Comparison of ENCODE assay signal across 26 cellular contexts in the genomic region with DNA sequence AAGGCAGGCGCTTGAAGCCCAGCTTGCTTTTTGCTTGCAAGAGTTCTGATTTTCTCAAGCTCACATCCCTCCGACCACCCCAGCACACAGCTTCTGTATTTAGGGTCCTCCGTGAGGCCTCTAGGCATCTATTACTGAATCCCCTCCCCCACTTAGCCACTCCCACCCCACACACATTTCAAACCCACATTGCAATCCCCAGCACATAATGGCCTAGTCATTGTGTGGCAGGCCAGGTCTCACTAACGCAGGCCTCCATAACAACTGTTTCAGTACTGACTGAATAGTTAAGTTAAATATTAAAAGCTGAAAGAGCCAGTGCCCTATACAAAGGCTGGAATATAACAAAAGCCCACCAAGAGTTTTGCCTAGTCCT.
"Had no signal": no experiment of that assay in that cellular context is flagged by ENCODE, and none has a peak within 500 bp of the region (broad histone marks: within the 10 kb centered on the region; RNA-seq: fewer than 3 reads in every experiment).

No MANE protein-coding gene starts in this region.

- H3K27me3 ChIP-seq: adrenal gland, ascending aorta, brain microvascular endothelial cell, sigmoid colon, transverse colon, vagina had no signal

- H3K4me3 Mint-ChIP-seq: activated CD4-positive, alpha-beta T cell treated with anti-CD3 and anti-CD28 coated beads, Interleukin-2, amount 10 ng/mL, durations not matched to agents 24 days and 14 days; activated naive CD8-positive, alpha-beta T cell; activated T-helper 17 cell treated with anti-CD3 and anti-CD28 coated beads, Interleukin-2, amount 50 U/mL, for 72 hours; immature natural killer cell; natural killer cell treated with Interleukin-12 subunit alpha and Interleukin-12 subunit beta and Interleukin-15 and Interleukin-18, amount 100 ng/mL, for 72 hours; stimulated activated memory B cell treated with anti-CD40 and anti-IgM and Interleukin-4, amounts not matched to agents 10 μg/mL and 1 μg/mL and 100 μg/mL, for 72 hours; T-helper 1 cell treated with Interleukin-12 subunit alpha and Interleukin-12 subunit beta and Interleukin-4 antibody, amounts not matched to agents 30 μg/mL and 1 μg/mL, for 36 hours had no signal

- H3K27me3 Mint-ChIP-seq: activated CD4-positive, alpha-beta T cell treated with anti-CD3 and anti-CD28 coated beads, Interleukin-2, amount 10 ng/mL, durations not matched to agents 24 days and 14 days; activated naive CD8-positive, alpha-beta T cell; activated T-helper 17 cell treated with anti-CD3 and anti-CD28 coated beads, Interleukin-2, amount 50 U/mL, for 72 hours; natural killer cell treated with Interleukin-12 subunit alpha and Interleukin-12 subunit beta and Interleukin-15 and Interleukin-18, amount 100 ng/mL, for 72 hours; stimulated activated memory B cell treated with anti-CD40 and anti-IgM and Interleukin-4, amounts not matched to agents 10 μg/mL and 1 μg/mL and 100 μg/mL, for 72 hours had no signal

- FAIRE-seq: colon had no signal

- H3K27ac Mint-ChIP-seq: activated CD4-positive, alpha-beta T cell treated with anti-CD3 and anti-CD28 coated beads, Interleukin-2, amount 10 ng/mL, durations not matched to agents 24 days and 14 days; activated naive CD8-positive, alpha-beta T cell; activated T-helper 17 cell treated with anti-CD3 and anti-CD28 coated beads, Interleukin-2, amount 50 U/mL, for 72 hours; immature natural killer cell; natural killer cell treated with Interleukin-12 subunit alpha and Interleukin-12 subunit beta and Interleukin-15 and Interleukin-18, amount 100 ng/mL, for 72 hours; stimulated activated memory B cell treated with anti-CD40 and anti-IgM and Interleukin-4, amounts not matched to agents 10 μg/mL and 1 μg/mL and 100 μg/mL, for 72 hours; T-helper 1 cell treated with Interleukin-12 subunit alpha and Interleukin-12 subunit beta and Interleukin-4 antibody, amounts not matched to agents 30 μg/mL and 1 μg/mL, for 36 hours had no signal

- DNase-seq: activated CD4-positive, alpha-beta T cell treated with anti-CD3 and anti-CD28 coated beads, Interleukin-2, amount 10 ng/mL, durations not matched to agents 24 days and 14 days; activated CD4-positive, CD25-positive, alpha-beta regulatory T cell; activated T-cell treated with anti-CD3 and anti-CD28 coated beads, Interleukin-2, amount 50 U/mL, for 1 hour; brain microvascular endothelial cell; central memory CD4-positive, alpha-beta T cell; dorsolateral prefrontal cortex; heart left ventricle; immature natural killer cell; left ventricle myocardium superior; mammary epithelial cell; midbrain; nucleus accumbens; sigmoid colon; stimulated activated CD4-positive, alpha-beta T cell treated with anti-CD3 and anti-CD28 coated beads, Interleukin-15, amount 100 ng/mL, for 24 hours; T1000; transverse colon had no signal

- H3K9me3 ChIP-seq: adrenal gland, ascending aorta, heart left ventricle, sigmoid colon, transverse colon, vagina had no signal

- H3K36me3 Mint-ChIP-seq: immature natural killer cell; natural killer cell treated with Interleukin-12 subunit alpha and Interleukin-12 subunit beta and Interleukin-15 and Interleukin-18, amount 100 ng/mL, for 72 hours; stimulated activated memory B cell treated with anti-CD40 and anti-IgM and Interleukin-4, amounts not matched to agents 10 μg/mL and 1 μg/mL and 100 μg/mL, for 72 hours had no signal

- H3K4me1 Mint-ChIP-seq: activated CD4-positive, alpha-beta T cell treated with anti-CD3 and anti-CD28 coated beads, Interleukin-2, amount 10 ng/mL, durations not matched to agents 24 days and 14 days; activated T-helper 17 cell treated with anti-CD3 and anti-CD28 coated beads, Interleukin-2, amount 50 U/mL, for 72 hours; immature natural killer cell; stimulated activated memory B cell treated with anti-CD40 and anti-IgM and Interleukin-4, amounts not matched to agents 10 μg/mL and 1 μg/mL and 100 μg/mL, for 72 hours had no signal

- H3K36me3 ChIP-seq: adrenal gland, ascending aorta, brain microvascular endothelial cell, heart left ventricle, sigmoid colon, transverse colon, vagina had no signal

- H3K4me1 ChIP-seq: adrenal gland, ascending aorta, heart left ventricle, sigmoid colon, transverse colon, vagina had no signal

- H3K27ac ChIP-seq: adrenal gland, ascending aorta, brain microvascular endothelial cell, dorsolateral prefrontal cortex, heart left ventricle, sigmoid colon, transverse colon, vagina had no signal

- H3K4me3 ChIP-seq: adrenal gland, ascending aorta, dorsolateral prefrontal cortex, heart left ventricle, sigmoid colon, smooth muscle cell, transverse colon, vagina had no signal

- H3K9me3 Mint-ChIP-seq: activated T-helper 17 cell treated with anti-CD3 and anti-CD28 coated beads, Interleukin-2, amount 50 U/mL, for 72 hours; natural killer cell treated with Interleukin-12 subunit alpha and Interleukin-12 subunit beta and Interleukin-15 and Interleukin-18, amount 100 ng/mL, for 72 hours; stimulated activated memory B cell treated with anti-CD40 and anti-IgM and Interleukin-4, amounts not matched to agents 10 μg/mL and 1 μg/mL and 100 μg/mL, for 72 hours had no signal
